28 cellular contexts compared by ENCODE assay signal in the genomic region with DNA sequence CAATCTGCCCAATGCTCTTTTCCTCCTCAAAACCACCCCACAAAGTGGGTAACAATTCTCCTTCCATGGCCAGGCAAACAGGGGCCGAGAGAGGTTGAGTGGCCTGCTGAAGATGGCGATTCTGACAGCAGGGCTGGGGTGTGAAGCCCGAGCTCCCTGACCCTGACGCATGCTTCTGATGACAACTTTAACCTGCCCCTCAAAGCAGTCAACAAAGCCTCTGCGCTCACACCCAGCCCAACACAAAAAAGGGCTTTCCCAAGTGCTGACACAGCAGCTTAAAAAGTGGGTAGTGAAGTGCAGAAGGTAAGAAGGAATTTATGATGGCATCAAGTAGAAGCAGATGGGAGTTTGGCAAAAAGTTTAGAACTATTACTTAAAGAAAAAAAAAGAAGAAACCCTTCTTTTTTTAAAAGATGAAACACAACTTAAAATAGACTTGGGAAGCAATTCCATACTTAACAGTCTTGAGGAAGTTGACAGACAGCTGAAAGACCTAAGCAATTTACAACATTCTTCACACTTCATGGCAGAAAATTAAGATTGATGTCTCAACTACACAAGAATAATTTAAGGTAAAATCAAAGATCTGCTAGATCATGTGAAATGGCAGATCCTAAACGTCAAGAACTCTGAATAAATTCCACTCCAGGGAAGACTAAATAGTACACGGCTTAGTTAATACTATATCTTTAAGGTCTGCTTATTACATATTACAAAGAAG.
DNase-seq lines count a peak whose midpoint lies in the region; ATAC-seq, FAIRE-seq and TF ChIP-seq lines count a peak whose summit lies in the region.
"Had no signal": no experiment of that assay in that cellular context is flagged by ENCODE, and none has a peak within 500 bp of the region (broad histone marks: within the 10 kb centered on the region; RNA-seq: fewer than 3 reads in every experiment).

No MANE protein-coding gene starts in this region.

- H3K4ac ChIP-seq in mesendoderm (ENCODE audit: low read depth, low read length) = no peak overlapping the region

- no peak overlapping the region for H2BK15ac ChIP-seq in mesendoderm (replicated peaks; ENCODE audit: low read depth)

- H3K4me3 Mint-ChIP-seq in stimulated activated effector memory CD8-positive, alpha-beta T cell treated with anti-CD3 and anti-CD28 coated beads, Interleukin-12 subunit alpha, Interleukin-12 subunit beta, amount 100 ng/mL, for 72 hours = no peak overlapping the region
- H3K4me3 Mint-ChIP-seq: activated CD4-positive, alpha-beta memory T cell treated with anti-CD3 and anti-CD28 coated beads, Interleukin-2, amount 10 ng/mL, durations not matched to agents 7 days and 5 days; CD14-positive monocyte; HFFc6; stimulated activated naive CD8-positive, alpha-beta T cell treated with anti-CD3 and anti-CD28 coated beads, Interleukin-15, Interleukin-2, amounts not matched to agents 100 ng/mL and 50 ng/mL, for 24 hours; T-helper 2 cell treated with Interferon-gamma antibody and Interleukin-4, amounts not matched to agents 5 μg/mL and 100 μg/mL, for 36 hours had no signal

- DNase-seq in HepG2 (ENCODE audit: low spot score) (no peak), right lobe of liver (no peak), esophagus muscularis mucosa (ENCODE audit: extremely low spot score) (peak; percentile 34), mesendoderm (peak; percentile 54), mammary epithelial cell (no peak), globus pallidus (ENCODE audit: low spot score) (no peak), NCI-H526 (lab: John Stamatoyannopoulos, UW) (no peak)
- DNase-seq in stimulated activated effector memory CD8-positive, alpha-beta T cell treated with anti-CD3 and anti-CD28 coated beads, Interleukin-12 subunit alpha, Interleukin-12 subunit beta, amount 100 ng/mL, for 72 hours (ENCODE audit: low spot score in 2 of 2) = no peak
- DNase-seq: activated CD4-positive, alpha-beta memory T cell treated with anti-CD3 and anti-CD28 coated beads, Interleukin-2, amount 10 ng/mL, durations not matched to agents 7 days and 5 days; activated CD8-positive, alpha-beta memory T cell treated with anti-CD3 and anti-CD28 coated beads, Interleukin-2, amount 50 U/mL, for 4 hours; activated naive CD4-positive, alpha-beta T cell treated with Interleukin-2 at 50 U/mL for 16 hours; Calu3; DMS79; GDM1; HFFc6; hypothalamus; NCI-H1105; NCI-H2029; NCI-H526 treated with DMSO at 0.1 percent for 48 hours; occipital lobe; SIG-M5; stimulated activated CD4-positive, alpha-beta T cell treated with anti-CD3 and anti-CD28 coated beads, Interleukin-1b, Interleukin-23, amount 100 ng/mL, for 48 hours had no signal

- no peak overlapping the region for H3K18ac ChIP-seq in mesendoderm (ENCODE audit: low read length)

- TF ChIP-seq RAD21 in HepG2 (CRISPR knock-in tag; IDR thresholded peaks at IDR 0.05) = no peak

- POLR2A ChIA-PET in HepG2 (lab: Yijun Ruan, JAX) = interaction anchor here (1.0 to 2.0 kb wide), 2 partner anchors 10 to 15 kb away, joined by 3 to 16 read pairs; no protein-coding TSS in a partner anchor

- H3K9me3 Mint-ChIP-seq in stimulated activated effector memory CD8-positive, alpha-beta T cell treated with anti-CD3 and anti-CD28 coated beads, Interleukin-12 subunit alpha, Interleukin-12 subunit beta, amount 100 ng/mL, for 72 hours = no peaks in the 10 kb centered on the region
- H3K9me3 Mint-ChIP-seq: activated CD4-positive, alpha-beta memory T cell treated with anti-CD3 and anti-CD28 coated beads, Interleukin-2, amount 10 ng/mL, durations not matched to agents 7 days and 5 days; CD14-positive monocyte; HFFc6; stimulated activated naive CD8-positive, alpha-beta T cell treated with anti-CD3 and anti-CD28 coated beads, Interleukin-15, Interleukin-2, amounts not matched to agents 100 ng/mL and 50 ng/mL, for 24 hours; T-helper 2 cell treated with Interferon-gamma antibody and Interleukin-4, amounts not matched to agents 5 μg/mL and 100 μg/mL, for 36 hours had no signal

- peaks cover 11% of the 10 kb centered on the region for H3K36me3 Mint-ChIP-seq in stimulated activated effector memory CD8-positive, alpha-beta T cell treated with anti-CD3 and anti-CD28 coated beads, Interleukin-12 subunit alpha, Interleukin-12 subunit beta, amount 100 ng/mL, for 72 hours

- no peak overlapping the region for H3K4me2 ChIP-seq in HepG2 (ENCODE audit: low read depth, low read length)
- H3K4me2 ChIP-seq in mesendoderm (ENCODE audit: low read length) = no peak overlapping the region
- no peak overlapping the region for H3K4me2 ChIP-seq in mammary epithelial cell (ENCODE audit: insufficient read depth, low read depth, low read length)

- no peaks in the 10 kb centered on the region for H4K20me1 ChIP-seq in HepG2 (ENCODE audit: insufficient read depth, low read length)
- H4K20me1 ChIP-seq in mammary epithelial cell (ENCODE audit: insufficient read depth, low read length) = no peaks in the 10 kb centered on the region

- no peak overlapping the region for H3K56ac ChIP-seq in mesendoderm (ENCODE audit: low read length)

- H2BK5ac ChIP-seq in mesendoderm (ENCODE audit: low read length) = no peak overlapping the region

- TF ChIP-seq CTCF in HepG2 (CRISPR knock-in tag; IDR thresholded peaks at IDR 0.05) (no peak), right lobe of liver (IDR thresholded peaks at IDR 0.05) (no peak), esophagus muscularis mucosa (IDR thresholded peaks at IDR 0.05) (no peak), mammary epithelial cell (conservative IDR thresholded peaks at IDR 0.05 in 1 of 2, IDR thresholded peaks at IDR 0.05 in 1 of 2; ENCODE audit: extremely low read depth in 1 of 2, insufficient read depth in 1 of 2, low read depth in 1 of 2, low read length in 2 of 2) (no peak)

- no peaks in the 10 kb centered on the region for H3K27me3 ChIP-seq in HepG2 (ENCODE audit: control insufficient read depth in 1 of 2, insufficient read depth in 2 of 2, low read length in 2 of 2)
- H3K27me3 ChIP-seq in right lobe of liver = no peaks in the 10 kb centered on the region
- no peaks in the 10 kb centered on the region for H3K27me3 ChIP-seq in esophagus muscularis mucosa
- no peaks in the 10 kb centered on the region for H3K27me3 ChIP-seq in mesendoderm (ENCODE audit: insufficient read depth, low read length, poor library complexity)
- H3K27me3 ChIP-seq in mammary epithelial cell (ENCODE audit: insufficient read depth, low read length) = no peaks in the 10 kb centered on the region
- H3K27me3 ChIP-seq: gastroesophageal sphincter, vagina had no signal

- no peak overlapping the region for H3K4me3 ChIP-seq in HepG2 (replicated peaks in 1 of 3; ENCODE audit: insufficient read depth in 1 of 3, low read depth in 2 of 3, low read length in 3 of 3)
- H3K4me3 ChIP-seq in right lobe of liver = no peak overlapping the region
- no peak overlapping the region for H3K4me3 ChIP-seq in esophagus muscularis mucosa
- H3K4me3 ChIP-seq in mesendoderm (ENCODE audit: low read length) = no peak overlapping the region
- no peak overlapping the region for H3K4me3 ChIP-seq in mammary epithelial cell (replicated peaks in 1 of 3; ENCODE audit: insufficient read depth in 1 of 3, low read depth in 2 of 3, low read length in 3 of 3)
- H3K4me3 ChIP-seq: gastroesophageal sphincter, vagina had no signal

- H2AK5ac ChIP-seq in mesendoderm (ENCODE audit: low read length) = no peak overlapping the region

- in situ Hi-C loops in HepG2 (cut with HindIII; ENCODE audit: extremely low pct_ligation_motif_present, low pct_unique_long_range_greater_than_20kb) = no loop called here
- in situ Hi-C loops in mammary epithelial cell (cut with MboI; ENCODE audit: low sequenced_read_pairs in 2 of 2) = no loop called here

- dilution Hi-C loops in mammary epithelial cell (cut with HindIII; ENCODE audit: low sequenced_read_pairs) = no loop called here

- ATAC-seq in HepG2 = no peak
- no peak for ATAC-seq in right lobe of liver
- peak; percentile 31 for ATAC-seq in stimulated activated effector memory CD8-positive, alpha-beta T cell treated with anti-CD3 and anti-CD28 coated beads, Interleukin-12 subunit alpha, Interleukin-12 subunit beta, amount 100 ng/mL, for 72 hours
- ATAC-seq: gastroesophageal sphincter, left lobe of liver had no signal

- H3K27ac ChIP-seq in HepG2 (ENCODE audit: extremely low read length, insufficient read depth, low read length) (peak overlapping the region; percentile 17), right lobe of liver (no peak overlapping the region), esophagus muscularis mucosa (replicated peaks in 1 of 4) (no peak overlapping the region), mesendoderm (ENCODE audit: low read depth, low read length) (no peak overlapping the region), mammary epithelial cell (ENCODE audit: insufficient read depth, low read depth, low read length) (no peak overlapping the region)
- H3K27ac ChIP-seq: gastroesophageal sphincter, vagina had no signal

- H3K4me1 ChIP-seq in HepG2 (ENCODE audit: insufficient read depth, low read length) (peaks cover 92% of the 10 kb centered on the region), right lobe of liver (peaks cover 0 to 18% (median 7%) of the 10 kb centered on the region in 4 donors), esophagus muscularis mucosa (peaks cover 19 to 50% (median 22%) of the 10 kb centered on the region in 4 donors), mesendoderm (ENCODE audit: control insufficient read depth, low read depth, low read length) (peaks cover 8% of the 10 kb centered on the region), mammary epithelial cell (ENCODE audit: insufficient read depth, low read length) (peaks cover 30% of the 10 kb centered on the region)

- WGBS in HepG2 (ENCODE audit: low lambda C conversion rate) = 91% methylated on average over 7 of the region's 7 CpGs
- 73% methylated on average over 7 of the region's 7 CpGs for WGBS in right lobe of liver (ENCODE audit: insufficient coverage, low coverage, low lambda C conversion rate, missing lambda C conversion rate)
- 83% methylated on average over 6 of the region's 7 CpGs for WGBS in esophagus muscularis mucosa
- no CpG with 5 or more reads among the region's 7 CpGs for WGBS in mesendoderm (ENCODE audit: extremely low coverage, insufficient coverage, low lambda C conversion rate)
- WGBS in mammary epithelial cell (ENCODE audit: low coverage, missing lambda C conversion rate) = 98% methylated on average over 7 of the region's 7 CpGs

- H2AFZ ChIP-seq in HepG2 (ENCODE audit: low read length) (no peak overlapping the region), mammary epithelial cell (ENCODE audit: low read depth, low read length) (no peak overlapping the region)

- CTCF ChIA-PET in HepG2 (lab: Yijun Ruan, JAX; ENCODE audit: low intra/inter-chr PET ratio, low total read pairs) (no interaction called here), mammary epithelial cell (lab: Charles Lee; ENCODE audit: low non-redundant PET) (no interaction called here)

- H2BK120ac ChIP-seq in mesendoderm (ENCODE audit: low read depth, low read length) = no peak overlapping the region

- peak overlapping the region; percentile 11 for H3K27ac Mint-ChIP-seq in stimulated activated effector memory CD8-positive, alpha-beta T cell treated with anti-CD3 and anti-CD28 coated beads, Interleukin-12 subunit alpha, Interleukin-12 subunit beta, amount 100 ng/mL, for 72 hours
- H3K27ac Mint-ChIP-seq: activated CD4-positive, alpha-beta memory T cell treated with anti-CD3 and anti-CD28 coated beads, Interleukin-2, amount 10 ng/mL, durations not matched to agents 7 days and 5 days; HFFc6; stimulated activated naive CD8-positive, alpha-beta T cell treated with anti-CD3 and anti-CD28 coated beads, Interleukin-15, Interleukin-2, amounts not matched to agents 100 ng/mL and 50 ng/mL, for 24 hours; T-helper 2 cell treated with Interferon-gamma antibody and Interleukin-4, amounts not matched to agents 5 μg/mL and 100 μg/mL, for 36 hours had no signal

- TF ChIP-seq EP300 in HepG2 (IDR thresholded peaks at IDR 0.05; ENCODE audit: low read depth in 2 of 2, low read length in 2 of 2) (no peak), HepG2 (CRISPR knock-in tag; IDR thresholded peaks at IDR 0.05; ENCODE audit: borderline replicate concordance) (no peak), esophagus muscularis mucosa (IDR thresholded peaks at IDR 0.05) (no peak)

- no peak overlapping the region for H4K8ac ChIP-seq in mesendoderm (ENCODE audit: low read depth, low read length)

- no peak overlapping the region for H3K23ac ChIP-seq in mesendoderm (ENCODE audit: low read length)

- BruUV-seq in HepG2 (replicated peaks; lab: Mats Ljungman, UMichigan) = no TSS peak
- no TSS peak for BruUV-seq in mammary epithelial cell (replicated peaks; lab: Mats Ljungman, UMichigan)

- H3K9ac ChIP-seq in HepG2 (ENCODE audit: insufficient read depth, low read depth, low read length) (no peak overlapping the region), mesendoderm (ENCODE audit: low read length) (no peak overlapping the region), mammary epithelial cell (ENCODE audit: insufficient read depth, low read length) (no peak overlapping the region)

- intact Hi-C loops in HepG2 (cut with micrococcal nuclease; ENCODE audit: unreplicated experiment) (no loop called here), right lobe of liver (cut with DNase I) (no loop called here), esophagus muscularis mucosa (cut with DNase I) (no loop called here), mammary epithelial cell (cut with micrococcal nuclease) (no loop called here)

- H3K9me3 ChIP-seq in HepG2 (ENCODE audit: low read length) = no peaks in the 10 kb centered on the region
- no peaks in the 10 kb centered on the region for H3K9me3 ChIP-seq in right lobe of liver
- no peaks in the 10 kb centered on the region for H3K9me3 ChIP-seq in esophagus muscularis mucosa
- no peaks in the 10 kb centered on the region for H3K9me3 ChIP-seq in mammary epithelial cell (replicated peaks; ENCODE audit: insufficient read depth, low read length)
- H3K9me3 ChIP-seq: gastroesophageal sphincter, vagina had no signal

- peaks cover 2% of the 10 kb centered on the region for H3K79me1 ChIP-seq in mesendoderm (ENCODE audit: low read length)

- TF ChIP-seq POLR2A in HepG2 (IDR thresholded peaks at IDR 0.05; ENCODE audit: insufficient read depth in 1 of 2, low read depth in 2 of 2, low read length in 2 of 2) (no peak), right lobe of liver (IDR thresholded peaks at IDR 0.05) (no peak), esophagus muscularis mucosa (IDR thresholded peaks at IDR 0.05; ENCODE audit: low read depth) (no peak)

- no peak overlapping the region for H4K5ac ChIP-seq in mesendoderm (ENCODE audit: low read length)

- H3K79me2 ChIP-seq in HepG2 (ENCODE audit: insufficient read depth, low read length) (peaks cover 5% of the 10 kb centered on the region), mesendoderm (ENCODE audit: control insufficient read depth, insufficient read depth, low read length) (no peaks in the 10 kb centered on the region), mammary epithelial cell (ENCODE audit: insufficient read depth, low read length) (no peaks in the 10 kb centered on the region)

- peaks cover 58% of the 10 kb centered on the region for H3K4me1 Mint-ChIP-seq in stimulated activated effector memory CD8-positive, alpha-beta T cell treated with anti-CD3 and anti-CD28 coated beads, Interleukin-12 subunit alpha, Interleukin-12 subunit beta, amount 100 ng/mL, for 72 hours

- H3K36me3 ChIP-seq in HepG2 (replicated peaks in 1 of 2; ENCODE audit: control insufficient read depth in 1 of 2, insufficient read depth in 2 of 2, low read length in 2 of 2) = peaks cover 0 to 4% of the 10 kb centered on the region in 2 experiments; a peak in 1 of 5 replicates
- H3K36me3 ChIP-seq in right lobe of liver = no peaks in the 10 kb centered on the region
- H3K36me3 ChIP-seq in esophagus muscularis mucosa = peaks cover 0 to 7% (median 0%) of the 10 kb centered on the region in 4 donors
- no peaks in the 10 kb centered on the region for H3K36me3 ChIP-seq in mesendoderm (ENCODE audit: control insufficient read depth, insufficient read depth, low read length)
- no peaks in the 10 kb centered on the region for H3K36me3 ChIP-seq in mammary epithelial cell (ENCODE audit: insufficient read depth, low read length)
- H3K36me3 ChIP-seq: gastroesophageal sphincter, vagina had no signal

- no peak for FAIRE-seq in HepG2 (lab: Jason Lieb, UNC)

Comparison
In these comparisons a context has a peak if more than half of its experiments do, and no peak if none do; other contexts are left out.
1. DNase-seq: peak in esophagus muscularis mucosa (single experiment) and mesendoderm (single experiment); none in HepG2 (single experiment), right lobe of liver (0 of 3), stimulated activated effector memory CD8-positive, alpha-beta T cell treated with anti-CD3 and anti-CD28 coated beads, Interleukin-12 subunit alpha, Interleukin-12 subunit beta, amount 100 ng/mL, for 72 hours (0 of 2), mammary epithelial cell (single experiment), globus pallidus (single experiment) and NCI-H526 (0 of 2).